ENCODE assay signal across 11 cellular contexts in the genomic region with DNA sequence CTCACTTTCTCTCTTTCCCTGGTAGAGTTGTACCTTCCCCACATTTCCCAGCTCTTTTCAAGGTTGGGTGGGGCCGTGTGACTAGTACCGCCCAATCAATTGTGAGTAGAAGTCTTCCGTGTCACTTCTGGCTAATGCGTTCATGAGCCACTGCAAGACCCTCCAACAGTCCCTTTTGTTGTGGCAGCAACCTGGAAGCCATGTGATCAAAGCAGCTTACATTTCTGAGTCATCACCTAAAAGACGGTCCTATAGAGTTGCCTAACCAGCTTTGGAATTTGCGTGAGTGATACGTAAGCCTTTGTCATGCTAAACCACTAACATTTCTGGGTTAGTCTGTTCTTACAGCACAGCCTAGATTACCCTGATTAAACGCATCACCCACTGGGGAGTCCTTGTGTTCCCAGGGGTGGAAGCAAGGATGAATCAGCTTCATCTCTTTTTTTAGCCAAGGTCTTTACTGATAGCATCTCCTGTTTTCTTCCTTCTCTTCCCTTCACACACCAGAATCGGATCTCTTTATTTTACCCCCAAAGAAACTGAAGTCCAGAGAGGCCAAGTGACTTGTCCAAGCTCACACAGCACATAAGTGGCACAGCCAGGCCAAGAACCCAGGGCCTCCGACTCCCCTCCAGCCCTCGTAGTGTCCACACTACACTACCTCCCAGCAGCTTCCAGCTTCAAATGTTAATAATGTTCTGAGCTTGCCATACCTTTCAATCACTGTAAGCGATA.
DNase-seq lines count a peak whose midpoint lies in the region; ATAC-seq and TF ChIP-seq lines count a peak whose summit lies in the region.
"Had no signal": no experiment of that assay in that cellular context is flagged by ENCODE, and none has a peak within 500 bp of the region (broad histone marks: within the 10 kb centered on the region; RNA-seq: fewer than 3 reads in every experiment).

No MANE protein-coding gene starts in this region.

- no peak for TF ChIP-seq POLR2A in NB4 (IDR thresholded peaks at IDR 0.05; ENCODE audit: extremely low read depth, insufficient read length)

- ATAC-seq in HG03342 (IDR thresholded peaks at IDR 0.05; ENCODE audit: unreplicated experiment): no peak
- ATAC-seq: activated CD8-positive, alpha-beta T cell treated with anti-CD3 and anti-CD28 coated beads, Interleukin-2, amount 10 ng/mL, durations not matched to agents 7 days and 5 days had no signal

- DNase-seq in GM04503 (ENCODE audit: low read depth) (peak; percentile 88), NB4 (ENCODE audit: low read depth) (peak; percentile 31), ecto neural progenitor cell (ENCODE audit: low spot score) (peak; percentile 52), non-pigmented ciliary epithelial cell (ENCODE audit: low read depth) (peak; percentile 89), NCI-H1436 treated with DMSO at 0.1 percent for 48 hours (lab: John Stamatoyannopoulos, UW) (no peak), NCI-H1436 (lab: John Stamatoyannopoulos, UW) (no peak), GDM1 (lab: John Stamatoyannopoulos, UW) (no peak)
- DNase-seq: activated CD8-positive, alpha-beta T cell treated with anti-CD3 and anti-CD28 coated beads, Interleukin-2, amount 10 ng/mL, durations not matched to agents 7 days and 5 days; NCI-H1105; Right ventricle myocardium superior had no signal

- no peak for TF ChIP-seq CTCF in NB4 (IDR thresholded peaks at IDR 0.05; ENCODE audit: low read depth, low read length)

- H3K4me3 ChIP-seq in NB4 (ENCODE audit: low read depth, low read length): no peak overlapping the region

Comparison
In these comparisons a context has a peak if more than half of its experiments do, and no peak if none do; other contexts are left out.
1. DNase-seq: peak in GM04503 (single experiment), NB4 (single experiment), ecto neural progenitor cell (single experiment) and non-pigmented ciliary epithelial cell (single experiment); none in NCI-H1436 treated with DMSO at 0.1 percent for 48 hours (single experiment), NCI-H1436 (single experiment) and GDM1 (single experiment).